Comparison of ENCODE assay signal across 9 cellular contexts in the genomic region with DNA sequence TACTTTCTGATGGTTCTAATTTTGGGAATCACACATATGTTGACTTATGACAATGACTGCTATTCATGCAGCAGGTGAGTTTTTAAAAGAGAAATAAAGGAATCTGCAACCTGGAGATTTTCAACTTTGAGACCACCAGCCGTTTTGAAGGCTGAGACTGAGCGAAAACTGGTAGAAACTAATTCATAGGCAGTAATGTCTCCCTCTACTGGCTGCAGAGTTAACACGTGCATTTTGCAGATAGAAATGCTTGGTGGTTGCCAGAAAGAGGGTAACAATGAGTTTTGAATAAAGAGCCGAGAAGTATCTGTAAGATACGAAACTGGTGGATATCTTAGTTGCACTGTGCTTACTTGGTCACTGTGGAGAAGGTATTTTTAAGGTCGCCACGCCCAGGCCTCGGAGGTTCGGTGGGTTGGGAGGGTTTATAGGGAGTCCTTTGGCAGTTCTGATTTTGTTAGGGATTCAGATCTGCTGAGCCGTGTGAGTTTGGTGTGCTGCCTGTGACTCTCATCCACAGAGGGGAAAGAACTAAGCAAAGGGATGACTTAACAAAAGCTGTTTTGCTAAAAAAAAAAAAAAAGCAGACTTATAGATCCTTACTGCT.
A peak's percentile ranks its signal among the peaks of the same experiment; 100 is the strongest.
DNase-seq lines count a peak whose midpoint lies in the region; ATAC-seq, FAIRE-seq and TF ChIP-seq lines count a peak whose summit lies in the region.
"Had no signal": no experiment of that assay in that cellular context is flagged by ENCODE, and none has a peak within 500 bp of the region (broad histone marks: within the 10 kb centered on the region; RNA-seq: fewer than 3 reads in every experiment).

No MANE protein-coding gene starts in this region.

- H2AFZ ChIP-seq in H9 (ENCODE audit: low read length): no peak overlapping the region

- H2AK5ac ChIP-seq in H9 (ENCODE audit: insufficient read length, low read length): no peak overlapping the region

- H2BK15ac ChIP-seq in H9 (ENCODE audit: low read depth, low read length): no peak overlapping the region

- H3K4me1 ChIP-seq in H9 (ENCODE audit: insufficient read depth, low read length): no peaks in the 10 kb centered on the region

- FAIRE-seq in D721Med (lab: Jason Lieb, UNC): no peak

- no peak overlapping the region for H3K9ac ChIP-seq in H9 (ENCODE audit: extremely low read depth, insufficient read length, low read length)

- H2BK20ac ChIP-seq in H9 (ENCODE audit: low read depth, low read length, poor library complexity, severe bottlenecking): no peak overlapping the region

- peak; percentile 66 for TF ChIP-seq CTCF in D721Med (IDR thresholded peaks at IDR 0.05; ENCODE audit: insufficient read depth, missing control alignments)
- peak; percentile 84 for TF ChIP-seq CTCF in H9 (conservative IDR thresholded peaks at IDR 0.05)
- TF ChIP-seq CTCF in RWPE1 (conservative IDR thresholded peaks at IDR 0.05; ENCODE audit: low read depth): peak; percentile 34

- H3K79me1 ChIP-seq in H9 (ENCODE audit: insufficient read depth, low read depth, low read length, poor library complexity, severe bottlenecking): no peaks in the 10 kb centered on the region

- no peak overlapping the region for H3K4ac ChIP-seq in H9 (ENCODE audit: low read depth, low read length)

- H3K27ac ChIP-seq in H9 (ENCODE audit: insufficient read length, low read depth, low read length) (no peak overlapping the region), RWPE1 (no peak overlapping the region)

- no peak overlapping the region for H3K56ac ChIP-seq in H9 (ENCODE audit: insufficient read length, low read depth, low read length)

- no peak overlapping the region for H3K4me2 ChIP-seq in H9 (ENCODE audit: insufficient read depth, insufficient read length, low read length)

- H3K27me3 ChIP-seq in H9 (ENCODE audit: insufficient read depth, low read length): no peaks in the 10 kb centered on the region

- no peak overlapping the region for H3K4me3 Mint-ChIP-seq in H9
- H3K4me3 Mint-ChIP-seq: dendritic cell treated with granulocyte-macrophage colony-stimulating factor and Interleukin-4, amounts not matched to agents 40 ng/mL and 50 ng/mL, for 4 days had no signal

- no peak overlapping the region for H4K5ac ChIP-seq in H9 (ENCODE audit: insufficient read length, low read depth, low read length)

- peaks cover 21 to 27% of the 10 kb centered on the region in 2 experiments for H3K9me3 Mint-ChIP-seq in H9

- no peaks in the 10 kb centered on the region for H3K79me2 ChIP-seq in H9 (ENCODE audit: insufficient read depth, low read length)

- H2BK120ac ChIP-seq in H9 (ENCODE audit: low read depth, low read length, poor library complexity, severe bottlenecking): no peak overlapping the region

- peaks cover 18 to 30% (median 22%) of the 10 kb centered on the region in 3 experiments for H3K36me3 Mint-ChIP-seq in H9 (ENCODE audit: insufficient read depth in 1 of 3, low read depth in 3 of 3)

- no peak overlapping the region for H3K18ac ChIP-seq in H9 (ENCODE audit: insufficient read length, low read depth, low read length)

- no peaks in the 10 kb centered on the region for H3K9me3 ChIP-seq in H9 (ENCODE audit: control insufficient read depth, low read depth, low read length)

- H3K23ac ChIP-seq in H9 (ENCODE audit: insufficient read length, low read depth, low read length): no peak overlapping the region

- no peak overlapping the region for H3K14ac ChIP-seq in H9 (ENCODE audit: insufficient read depth, low read length)

- no CpG with 5 or more reads among the region's 10 CpGs for WGBS in H9 (ENCODE audit: extremely low coverage, insufficient read length, low lambda C conversion rate)

- POLR2A ChIA-PET in RWPE1 (lab: Yijun Ruan, JAX; ENCODE audit: low non-redundant PET): no interaction called here

- H4K91ac ChIP-seq in H9 (ENCODE audit: insufficient read length, low read depth, low read length): no peak overlapping the region

- H2BK5ac ChIP-seq in H9 (ENCODE audit: insufficient read length, low read length): no peak overlapping the region

- no peaks in the 10 kb centered on the region for H3K23me2 ChIP-seq in H9 (ENCODE audit: insufficient read length, low read depth, low read length, poor library complexity, severe bottlenecking)

- no peak overlapping the region for H3K27ac Mint-ChIP-seq in H9
- H3K27ac Mint-ChIP-seq: dendritic cell treated with granulocyte-macrophage colony-stimulating factor and Interleukin-4, amounts not matched to agents 40 ng/mL and 50 ng/mL, for 4 days had no signal

- no peaks in the 10 kb centered on the region for H4K20me1 ChIP-seq in H9 (ENCODE audit: control insufficient read depth, insufficient read depth, insufficient read length)

- ATAC-seq in GM21717 (IDR thresholded peaks at IDR 0.05; ENCODE audit: unreplicated experiment) (no peak), GM18520 (IDR thresholded peaks at IDR 0.05; ENCODE audit: unreplicated experiment) (no peak)

- no peaks in the 10 kb centered on the region for H3K27me3 Mint-ChIP-seq in H9 (ENCODE audit: low read depth)
- H3K27me3 Mint-ChIP-seq: dendritic cell treated with granulocyte-macrophage colony-stimulating factor and Interleukin-4, amounts not matched to agents 40 ng/mL and 50 ng/mL, for 4 days had no signal

- no peak overlapping the region for H3T11ph ChIP-seq in H9 (ENCODE audit: low read length)

- CTCF ChIA-PET in RWPE1 (lab: Yijun Ruan, JAX): no interaction called here

- DNase-seq in D721Med (ENCODE audit: insufficient read length, low spot score) (no peak), H9 (no peak), RWPE1 (ENCODE audit: low spot score) (no peak), iPS-NIHi11 (ENCODE audit: low spot score) (peak; percentile 44), mucosa of gallbladder (ENCODE audit: low spot score) (no peak), hepatic stellate cell (ENCODE audit: low spot score) (no peak)

- peaks cover 2 to 7% of the 10 kb centered on the region in 2 experiments; a peak in 3 of 4 replicates for H3K4me1 Mint-ChIP-seq in H9

- no peak overlapping the region for H4K8ac ChIP-seq in H9 (replicated peaks; ENCODE audit: insufficient read length, low read depth, low read length)

- no peak overlapping the region for H2BK12ac ChIP-seq in H9 (ENCODE audit: insufficient read length, low read depth, low read length)

Comparison
In these comparisons a context has a peak if more than half of its experiments do, and no peak if none do; other contexts are left out.
1. CTCF ChIP-seq: peak in every context shown above with its lines; median percentile 84 in H9; 66 in D721Med; 34 in RWPE1.